12 cellular contexts compared by ENCODE assay signal in genomic region chr11:31325162-31325561, GRCh38. TPM values are rescaled to one million over a fixed set of nuclear protein-coding genes. Genes with fewer than 3 reads are reported as not detected.
DNase-seq lines count a peak whose midpoint lies in the region; ATAC-seq and TF ChIP-seq lines count a peak whose summit lies in the region.
"Had no signal": no experiment of that assay in that cellular context is flagged by ENCODE, and none has a peak within 500 bp of the region (broad histone marks: within the 10 kb centered on the region; RNA-seq: fewer than 3 reads in every experiment).

No MANE protein-coding gene starts in this region.

- H3K4me3 ChIP-seq in PC-3 (ENCODE audit: low read length) (no peak overlapping the region), epithelial cell of proximal tubule (ENCODE audit: low read depth, low read length) (no peak overlapping the region)
- H3K4me3 ChIP-seq: PC-9 had no signal

- CTCF ChIA-PET in PC-3 (lab: Charles Lee), result no interaction called here

- DNase-seq in GM04503 (ENCODE audit: low read depth), result peak; percentile 34
- peak; percentile 67 for DNase-seq in PC-3
- peak; percentile 92 for DNase-seq in epithelial cell of proximal tubule (ENCODE audit: low read depth)
- DNase-seq in renal cortical epithelial cell (ENCODE audit: low read depth), result peak; percentile 98
- no peak for DNase-seq in hypothalamus (lab: John Stamatoyannopoulos, UW)
- DNase-seq in GOT3 (lab: John Stamatoyannopoulos, UW), result no peak
- DNase-seq: activated naive CD4-positive, alpha-beta T cell treated with anti-CD3 and anti-CD28 coated beads, Interleukin-2, amount 50 U/mL, for 16 hours; DMS53; KBM-7; retina had no signal

- no peaks in the 10 kb centered on the region for H3K9me3 ChIP-seq in PC-3 (ENCODE audit: low read length)

- no peaks in the 10 kb centered on the region for H3F3A ChIP-seq in PC-3 (ENCODE audit: low read length, unreplicated experiment)

- TF ChIP-seq CTCF in PC-3 (conservative IDR thresholded peaks at IDR 0.05; ENCODE audit: low read depth, low read length) (no peak), epithelial cell of proximal tubule (conservative IDR thresholded peaks at IDR 0.05; ENCODE audit: low read depth, low read length) (no peak)

- POLR2A ChIA-PET in PC-3 (lab: Charles Lee; ENCODE audit: unreplicated experiment), result no interaction called here

- no peak overlapping the region for H3K27ac ChIP-seq in PC-3 (ENCODE audit: low read length)
- H3K27ac ChIP-seq: PC-9 had no signal

- H3K4me2 ChIP-seq in PC-3 (ENCODE audit: low read length), result no peak overlapping the region
- H3K4me2 ChIP-seq: PC-9 had no signal

- H3K36me3 ChIP-seq in PC-3 (ENCODE audit: low read depth, low read length), result no peaks in the 10 kb centered on the region

- ATAC-seq in PC-3 (peak; percentile 55), HG03432 (IDR thresholded peaks at IDR 0.05; ENCODE audit: unreplicated experiment) (no peak)

- no peak overlapping the region for H3K9ac ChIP-seq in PC-3 (ENCODE audit: low read length)

- no TSS peak for BruUV-seq in PC-3 (replicated peaks; lab: Mats Ljungman, UMichigan)

- no peaks in the 10 kb centered on the region for H3K27me3 ChIP-seq in PC-3 (ENCODE audit: low read length)

- no peaks in the 10 kb centered on the region for H3K79me2 ChIP-seq in PC-3 (ENCODE audit: low read length)

- intact Hi-C loops in PC-3 (cut with micrococcal nuclease), result no loop called here

- H3K4me1 ChIP-seq in PC-3 (ENCODE audit: insufficient read depth, low read length), result peaks cover 13% of the 10 kb centered on the region; the same call in 1 of the 2 replicates

- H2AFZ ChIP-seq in PC-3 (ENCODE audit: low read length), result no peak overlapping the region
- H2AFZ ChIP-seq: PC-9 had no signal

- H4K20me1 ChIP-seq in PC-3 (ENCODE audit: low read length), result no peaks in the 10 kb centered on the region

- H3K9me2 ChIP-seq in PC-3 (replicated peaks; ENCODE audit: low read length), result no peaks in the 10 kb centered on the region

RNA-seq across cellular contexts. Expression of gene DCDC1, which starts 44.4 kb away (rescaled TPM):
- total RNA-seq in PC-3 (2014; rRNA removed), result 0.75 TPM in 1 of 2 replicates, not detected in the other
- 0.12 and 0.22 TPM in 2 replicates for total RNA-seq in epithelial cell of proximal tubule
- total RNA-seq in renal cortical epithelial cell, result 0.35 and 6.8 TPM in 2 replicates

RNA-seq across cellular contexts. Expression of gene DNAJC24, which starts 44.5 kb away (rescaled TPM):
- total RNA-seq in PC-3 (2014; rRNA removed), result 5.6 and 9.3 TPM in 2 replicates
- 7.2 and 17.1 TPM in 2 replicates for total RNA-seq in epithelial cell of proximal tubule
- 13.5 and 24.8 TPM in 2 replicates for total RNA-seq in renal cortical epithelial cell

Comparison
In these comparisons a context has a peak if more than half of its experiments do, and no peak if none do; other contexts are left out.
1. DNase-seq: peak in GM04503 (single experiment), PC-3 (single experiment), epithelial cell of proximal tubule (single experiment) and renal cortical epithelial cell (single experiment); none in hypothalamus (0 of 51) and GOT3 (single experiment).